Comparison of ENCODE assay signal across 27 cellular contexts in the genomic region with DNA sequence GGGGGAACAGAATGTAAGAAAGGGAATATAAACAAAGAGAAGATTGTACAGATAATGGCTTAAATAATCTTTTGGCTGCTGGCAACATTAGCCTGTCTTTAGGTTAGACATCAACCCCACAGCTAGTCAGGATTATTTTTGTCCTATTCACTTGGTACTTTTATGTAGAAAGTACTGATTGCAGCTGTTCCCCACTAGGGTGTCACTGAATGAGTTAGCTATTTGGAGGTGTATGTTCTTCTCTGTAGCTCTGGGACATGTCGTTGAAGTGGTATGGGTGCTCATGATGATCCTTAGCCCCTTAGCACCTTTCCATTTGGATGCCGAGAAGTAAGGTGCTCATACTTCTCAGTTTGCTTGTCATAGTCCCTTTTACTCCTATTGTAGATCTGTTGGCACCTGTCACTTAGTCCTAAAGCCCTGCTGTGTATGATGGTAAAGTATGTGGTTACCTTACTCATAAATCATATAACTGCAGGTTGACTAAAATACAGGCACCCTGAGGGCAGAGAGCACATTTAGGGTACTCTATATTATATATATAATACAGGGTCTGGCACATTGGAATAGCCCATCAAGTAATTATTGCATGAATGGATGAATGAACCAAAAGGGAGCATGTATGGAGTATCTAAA.
DNase-seq lines count a peak whose midpoint lies in the region; ATAC-seq, FAIRE-seq and TF ChIP-seq lines count a peak whose summit lies in the region.
"Had no signal": no experiment of that assay in that cellular context is flagged by ENCODE, and none has a peak within 500 bp of the region (broad histone marks: within the 10 kb centered on the region; RNA-seq: fewer than 3 reads in every experiment).

No MANE protein-coding gene starts in this region.

- no peaks in the 10 kb centered on the region for H3F3A ChIP-seq in GM23338 (replicated peaks; ENCODE audit: low read depth)

- H3K4me1 Mint-ChIP-seq in activated CD8-positive, alpha-beta T cell treated with anti-CD3 and anti-CD28 coated beads for 36 hours (ENCODE audit: low read depth), result peaks cover 51% of the 10 kb centered on the region
- peaks cover 34% of the 10 kb centered on the region for H3K4me1 Mint-ChIP-seq in activated CD8-positive, alpha-beta T cell treated with anti-CD3 and anti-CD28 coated beads, Interleukin-2, amount 10 ng/mL, durations not matched to agents 7 days and 5 days (ENCODE audit: low read depth)
- H3K4me1 Mint-ChIP-seq in GM23338 (peaks cover 14% of the 10 kb centered on the region), naive B cell (peaks cover 13 to 30% (median 26%) of the 10 kb centered on the region in 3 donors)

- no peaks in the 10 kb centered on the region for H3K36me3 ChIP-seq in GM23338 (ENCODE audit: insufficient read depth)
- H3K36me3 ChIP-seq in GM12878 (ENCODE audit: control insufficient read depth in 2 of 2, insufficient read depth in 2 of 2, low read length in 1 of 2), result no peaks in the 10 kb centered on the region; a peak in 1 of 4 replicates
- H3K36me3 ChIP-seq in left ventricle myocardium inferior, result no peaks in the 10 kb centered on the region
- no peaks in the 10 kb centered on the region for H3K36me3 ChIP-seq in tibial nerve

- no peaks in the 10 kb centered on the region for H3K4me1 ChIP-seq in GM23338 (ENCODE audit: insufficient read depth)
- H3K4me1 ChIP-seq in GM12878 (ENCODE audit: control insufficient read depth, insufficient read depth, low read length), result peaks cover 4% of the 10 kb centered on the region; the same call in 1 of the 2 replicates
- peaks cover 10% of the 10 kb centered on the region for H3K4me1 ChIP-seq in left ventricle myocardium inferior
- H3K4me1 ChIP-seq in tibial nerve, result peaks cover 0 to 18% (median 4%) of the 10 kb centered on the region in 4 donors
- H3K4me1 ChIP-seq: BLaER1 had no signal

- H3K4me2 ChIP-seq in GM23338 (no peak overlapping the region), GM12878 (ENCODE audit: control insufficient read depth, insufficient read depth) (no peak overlapping the region)
- H3K4me2 ChIP-seq: BLaER1 had no signal

- 96% methylated on average over 2 of the region's 2 CpGs for WGBS in GM12878 (ENCODE audit: insufficient coverage, insufficient replicate concordance, low lambda C conversion rate, missing lambda C conversion rate)
- 97 to 98% methylated on average over 2 of the region's 2 CpGs for WGBS in tibial nerve, 2 donors

- SMC1A ChIA-PET in GM12878 (lab: Charles Lee; ENCODE audit: uncharacterized antibody, unreplicated experiment), result interaction anchor here (1.1 kb wide), 3 partner anchors 9 to 34 kb away, joined by 3 to 4 read pairs (median 3); no protein-coding TSS in a partner anchor

- CTCF ChIA-PET in activated CD8-positive, alpha-beta T cell treated with anti-CD3 and anti-CD28 coated beads for 36 hours (lab: Charles Lee), result interaction anchor here (0.8 to 1.4 kb wide), 3 partner anchors 19 to 33 kb away, joined by 3 to 4 read pairs (median 3); no protein-coding TSS in a partner anchor
- CTCF ChIA-PET in activated CD8-positive, alpha-beta T cell treated with anti-CD3 and anti-CD28 coated beads, Interleukin-2, amount 10 ng/mL, durations not matched to agents 7 days and 5 days (lab: Charles Lee), result interaction anchor here (1.1 kb wide), 1 partner anchor 10 kb away, joined by 3 read pairs; no protein-coding TSS in a partner anchor
- CTCF ChIA-PET in GM12878 (lab: Yijun Ruan, JAX), result interaction anchor here (0.8 to 1.4 kb wide), 3 partner anchors 13 to 47 kb away, joined by 3 to 4 read pairs (median 3); no protein-coding TSS in a partner anchor

- H4K20me1 ChIP-seq in GM23338 (replicated peaks; ENCODE audit: insufficient read depth), result no peaks in the 10 kb centered on the region
- H4K20me1 ChIP-seq in GM12878 (ENCODE audit: control insufficient read depth, insufficient read depth), result no peaks in the 10 kb centered on the region
- H4K20me1 ChIP-seq: BLaER1 had no signal

- H3K4me3 ChIP-seq in GM23338, result no peak overlapping the region
- H3K4me3 ChIP-seq in GM12878, result no peak overlapping the region
- no peak overlapping the region for H3K4me3 ChIP-seq in left ventricle myocardium inferior
- H3K4me3 ChIP-seq in tibial nerve, result no peak overlapping the region
- H3K4me3 ChIP-seq: BLaER1, SJCRH30 had no signal

- POLR2A ChIA-PET in activated CD8-positive, alpha-beta T cell treated with anti-CD3 and anti-CD28 coated beads for 36 hours (lab: Charles Lee), result no interaction called here
- POLR2A ChIA-PET in activated CD8-positive, alpha-beta T cell treated with anti-CD3 and anti-CD28 coated beads, Interleukin-2, amount 10 ng/mL, durations not matched to agents 7 days and 5 days (lab: Charles Lee), result no interaction called here
- POLR2A ChIA-PET in GM12878 (lab: Charles Lee), result interaction anchor here (0.9 kb wide), 1 partner anchor 62 kb away, joined by 3 read pairs; no protein-coding TSS in a partner anchor

- ATAC-seq in activated CD8-positive, alpha-beta T cell treated with anti-CD3 and anti-CD28 coated beads for 36 hours, result peak; percentile 37
- ATAC-seq in activated CD8-positive, alpha-beta T cell treated with anti-CD3 and anti-CD28 coated beads, Interleukin-2, amount 10 ng/mL, durations not matched to agents 7 days and 5 days, result no peak
- ATAC-seq in GM23338, result peak; percentile 41; the same call in 2 of the 3 replicates
- ATAC-seq in GM12878, result peak; percentile 48; the same call in 2 of the 3 replicates
- no peak for ATAC-seq in naive B cell (ENCODE audit: low read depth in 2 of 2)
- no peak for ATAC-seq in left colon
- ATAC-seq: PC-3, Right ventricle myocardium inferior had no signal

- no peak for FAIRE-seq in GM12878 (lab: Jason Lieb, UNC)
- FAIRE-seq: A204.1, GM18507 had no signal

- H3K27me3 Mint-ChIP-seq in activated CD8-positive, alpha-beta T cell treated with anti-CD3 and anti-CD28 coated beads for 36 hours, result no peaks in the 10 kb centered on the region
- no peaks in the 10 kb centered on the region for H3K27me3 Mint-ChIP-seq in activated CD8-positive, alpha-beta T cell treated with anti-CD3 and anti-CD28 coated beads, Interleukin-2, amount 10 ng/mL, durations not matched to agents 7 days and 5 days (ENCODE audit: low read depth)
- H3K27me3 Mint-ChIP-seq in GM23338 (ENCODE audit: insufficient read depth, low read depth, poor library complexity) (no peaks in the 10 kb centered on the region), naive B cell (no peaks in the 10 kb centered on the region)
- H3K27me3 Mint-ChIP-seq: CD4-positive, CD25-positive, alpha-beta regulatory T cell had no signal

- RAD21 ChIA-PET in GM12878 (lab: Charles Lee; ENCODE audit: unreplicated experiment), result no interaction called here

- H3K36me3 Mint-ChIP-seq in activated CD8-positive, alpha-beta T cell treated with anti-CD3 and anti-CD28 coated beads for 36 hours (ENCODE audit: low read depth), result peaks cover 26% of the 10 kb centered on the region
- H3K36me3 Mint-ChIP-seq in activated CD8-positive, alpha-beta T cell treated with anti-CD3 and anti-CD28 coated beads, Interleukin-2, amount 10 ng/mL, durations not matched to agents 7 days and 5 days (ENCODE audit: low read depth), result peaks cover 17% of the 10 kb centered on the region
- H3K36me3 Mint-ChIP-seq in GM23338 (ENCODE audit: low read depth), result no peaks in the 10 kb centered on the region
- peaks cover 0 to 15% of the 10 kb centered on the region in 2 donors for H3K36me3 Mint-ChIP-seq in naive B cell

- no peaks in the 10 kb centered on the region for H3K9me2 ChIP-seq in GM23338 (ENCODE audit: insufficient read depth)

- H3K9me3 ChIP-seq in GM12878 (replicated peaks; ENCODE audit: control insufficient read depth, insufficient read depth, low read length), result no peaks in the 10 kb centered on the region
- no peaks in the 10 kb centered on the region for H3K9me3 ChIP-seq in left ventricle myocardium inferior (replicated peaks)
- H3K9me3 ChIP-seq in tibial nerve, result no peaks in the 10 kb centered on the region
- H3K9me3 ChIP-seq: BLaER1 had no signal

- TF ChIP-seq EP300 in GM12878 (IDR thresholded peaks at IDR 0.05; ENCODE audit: borderline replicate concordance in 1 of 2, control insufficient read depth in 1 of 2, low read depth in 2 of 2, low read length in 2 of 2) (no peak), tibial nerve (IDR thresholded peaks at IDR 0.05) (no peak)

- H3K4me3 Mint-ChIP-seq in activated CD8-positive, alpha-beta T cell treated with anti-CD3 and anti-CD28 coated beads for 36 hours, result no peak overlapping the region
- H3K4me3 Mint-ChIP-seq in activated CD8-positive, alpha-beta T cell treated with anti-CD3 and anti-CD28 coated beads, Interleukin-2, amount 10 ng/mL, durations not matched to agents 7 days and 5 days, result no peak overlapping the region
- H3K4me3 Mint-ChIP-seq in GM23338 (no peak overlapping the region), naive B cell (no peak overlapping the region)
- H3K4me3 Mint-ChIP-seq: CD4-positive, CD25-positive, alpha-beta regulatory T cell had no signal

- H2AFZ ChIP-seq in GM23338 (no peak overlapping the region), GM12878 (ENCODE audit: control insufficient read depth, low read depth, low read length) (no peak overlapping the region)

- no peak overlapping the region for H3K27ac Mint-ChIP-seq in activated CD8-positive, alpha-beta T cell treated with anti-CD3 and anti-CD28 coated beads for 36 hours
- H3K27ac Mint-ChIP-seq in activated CD8-positive, alpha-beta T cell treated with anti-CD3 and anti-CD28 coated beads, Interleukin-2, amount 10 ng/mL, durations not matched to agents 7 days and 5 days, result no peak overlapping the region
- H3K27ac Mint-ChIP-seq in GM23338, result no peak overlapping the region
- peak overlapping the region in 4 of 6 donors; percentile 19 to 64 (median 38) for H3K27ac Mint-ChIP-seq in naive B cell

- H3K79me2 ChIP-seq in GM23338 (replicated peaks; ENCODE audit: insufficient read depth), result peaks cover 4% of the 10 kb centered on the region
- no peaks in the 10 kb centered on the region for H3K79me2 ChIP-seq in GM12878 (ENCODE audit: control insufficient read depth, insufficient read depth, low read length)

- H3K27ac ChIP-seq in GM23338 (ENCODE audit: low read depth) (no peak overlapping the region), GM12878 (ENCODE audit: control insufficient read depth, insufficient read depth) (no peak overlapping the region), left ventricle myocardium inferior (replicated peaks) (no peak overlapping the region), tibial nerve (no peak overlapping the region)
- H3K27ac ChIP-seq: BLaER1, SJCRH30 had no signal

- peaks cover 1% of the 10 kb centered on the region for H3K9me3 Mint-ChIP-seq in activated CD8-positive, alpha-beta T cell treated with anti-CD3 and anti-CD28 coated beads for 36 hours
- no peaks in the 10 kb centered on the region for H3K9me3 Mint-ChIP-seq in activated CD8-positive, alpha-beta T cell treated with anti-CD3 and anti-CD28 coated beads, Interleukin-2, amount 10 ng/mL, durations not matched to agents 7 days and 5 days (ENCODE audit: insufficient read depth)
- H3K9me3 Mint-ChIP-seq in GM23338 (no peaks in the 10 kb centered on the region), naive B cell (no peaks in the 10 kb centered on the region)
- H3K9me3 Mint-ChIP-seq: CD4-positive, CD25-positive, alpha-beta regulatory T cell had no signal

- DNase-seq in activated CD8-positive, alpha-beta T cell treated with anti-CD3 and anti-CD28 coated beads for 36 hours, result no peak
- DNase-seq in activated CD8-positive, alpha-beta T cell treated with anti-CD3 and anti-CD28 coated beads, Interleukin-2, amount 10 ng/mL, durations not matched to agents 7 days and 5 days, result no peak
- no peak for DNase-seq in GM23338 (ENCODE audit: low spot score)
- no peak for DNase-seq in GM12878 (ENCODE audit: low read depth, low spot score)
- no peak for DNase-seq in naive B cell
- DNase-seq in left ventricle myocardium inferior, result no peak
- no peak for DNase-seq in left colon
- DNase-seq in tibial nerve (ENCODE audit: low spot score in 2 of 2), result no peak
- DNase-seq: CD4-positive, CD25-positive, alpha-beta regulatory T cell; DMS153; DND-41; Karpas-422; MV-4-11; NCI-H1105; NCI-H1436 treated with DMSO at 0.1 percent for 48 hours; NCI-H187 treated with DMSO at 0.1 percent for 48 hours; NCI-H2171 treated with DMSO at 0.1 percent for 48 hours; NCI-H345; NCI-H510A treated with DMSO at 0.1 percent for 48 hours; NCI-H774; NK-92 treated with Interleukin-12 subunit alpha and Interleukin-12 subunit beta, amount 100 ng/mL, for 24 hours; PC-3; SJCRH30 had no signal

- no peak for TF ChIP-seq RAD21 in GM12878 (IDR thresholded peaks at IDR 0.05; ENCODE audit: insufficient read depth, low read depth, low read length)

- no TSS peak for BruUV-seq in GM12878 (replicated peaks; lab: Mats Ljungman, UMichigan)

- in situ Hi-C loops in GM12878 (cut with MboI), result no loop called here

- no peak overlapping the region for H3K9ac ChIP-seq in GM12878 (ENCODE audit: control insufficient read depth, insufficient read depth, low read length)
- H3K9ac ChIP-seq: BLaER1 had no signal

- intact Hi-C loops in activated CD8-positive, alpha-beta T cell treated with anti-CD3 and anti-CD28 coated beads for 36 hours (cut with micrococcal nuclease), result no loop called here
- intact Hi-C loops in GM12878 (cut with micrococcal nuclease; ENCODE audit: unreplicated experiment) (no loop called here), left ventricle myocardium inferior (cut with micrococcal nuclease) (no loop called here), left colon (cut with DNase I, micrococcal nuclease) (no loop called here)

- TF ChIP-seq POLR2A in GM12878 (IDR thresholded peaks at IDR 0.05; ENCODE audit: low read depth, low read length) (no peak), tibial nerve (IDR thresholded peaks at IDR 0.05) (no peak)

- TF ChIP-seq CTCF in activated CD8-positive, alpha-beta T cell treated with anti-CD3 and anti-CD28 coated beads for 36 hours (IDR thresholded peaks at IDR 0.05), result no peak
- TF ChIP-seq CTCF in GM23338 (conservative IDR thresholded peaks at IDR 0.05; ENCODE audit: low read depth in 2 of 2) (no peak), GM12878 (IDR thresholded peaks at IDR 0.05 in 2 of 3, conservative IDR thresholded peaks at IDR 0.05 in 1 of 3; ENCODE audit: control insufficient read depth in 2 of 3, extremely low read depth in 1 of 3, insufficient read depth in 1 of 3, low read depth in 3 of 3, low read length in 3 of 3) (no peak), left ventricle myocardium inferior (IDR thresholded peaks at IDR 0.05; ENCODE audit: borderline replicate concordance) (no peak), tibial nerve (IDR thresholded peaks at IDR 0.05) (no peak)

- no peaks in the 10 kb centered on the region for H3K27me3 ChIP-seq in GM23338 (ENCODE audit: insufficient read depth)
- H3K27me3 ChIP-seq in GM12878 (replicated peaks in 1 of 2; ENCODE audit: control insufficient read depth in 2 of 2, insufficient read depth in 2 of 2, low read length in 1 of 2), result no peaks in the 10 kb centered on the region
- no peaks in the 10 kb centered on the region for H3K27me3 ChIP-seq in left ventricle myocardium inferior (ENCODE audit: low read depth)
- H3K27me3 ChIP-seq in tibial nerve, result no peaks in the 10 kb centered on the region
- H3K27me3 ChIP-seq: BLaER1, SJCRH30 had no signal

Comparison
In these comparisons a context has a peak if more than half of its experiments do, and no peak if none do; other contexts are left out.
1. ATAC-seq: peak in activated CD8-positive, alpha-beta T cell treated with anti-CD3 and anti-CD28 coated beads for 36 hours (single experiment), GM23338 (single experiment) and GM12878 (single experiment); none in activated CD8-positive, alpha-beta T cell treated with anti-CD3 and anti-CD28 coated beads, Interleukin-2, amount 10 ng/mL, durations not matched to agents 7 days and 5 days (single experiment), naive B cell (0 of 2) and left colon (single experiment).
2. H3K27ac Mint-ChIP-seq: peak in naive B cell (4 of 6); none in activated CD8-positive, alpha-beta T cell treated with anti-CD3 and anti-CD28 coated beads for 36 hours (single experiment), activated CD8-positive, alpha-beta T cell treated with anti-CD3 and anti-CD28 coated beads, Interleukin-2, amount 10 ng/mL, durations not matched to agents 7 days and 5 days (single experiment) and GM23338 (single experiment).